In the genomic region with DNA sequence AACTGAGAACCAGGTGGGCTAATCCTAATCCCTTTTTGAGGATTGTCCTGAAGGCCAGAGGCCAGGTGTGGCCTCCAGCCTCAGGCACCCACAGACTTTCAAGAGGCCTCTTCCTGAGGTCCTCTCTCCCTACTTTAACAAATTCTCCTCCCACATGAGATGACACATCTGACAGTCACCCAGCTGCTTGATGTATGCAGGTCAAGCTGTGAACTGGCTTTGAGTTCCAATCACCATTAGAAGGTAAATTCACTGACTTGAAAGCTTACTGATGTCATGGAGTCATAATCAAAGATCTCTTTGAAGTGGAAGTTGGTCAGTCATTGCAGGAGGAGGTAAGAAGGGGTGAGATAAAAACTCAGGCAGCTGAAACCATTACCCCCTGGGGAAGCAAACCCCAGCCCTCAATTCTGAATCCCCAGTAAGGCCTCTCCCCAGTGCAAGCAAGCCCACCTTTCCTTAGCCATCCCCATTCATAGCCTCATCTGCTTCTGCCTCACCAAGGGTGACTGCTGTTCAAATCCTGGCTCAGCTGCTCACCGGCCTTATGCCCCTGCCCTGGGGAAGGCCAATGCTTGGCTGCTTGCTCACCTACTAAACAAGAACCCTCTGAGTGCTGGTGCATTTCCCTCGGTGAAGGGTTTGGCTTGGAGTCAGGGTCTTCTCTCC, we compare ENCODE assay signal across 8 cellular contexts.
A peak's percentile ranks its signal among the peaks of the same experiment; 100 is the strongest.
DNase-seq lines count a peak whose midpoint lies in the region; ATAC-seq, FAIRE-seq and TF ChIP-seq lines count a peak whose summit lies in the region.
"Not testable (repeated sequence)": the region's sequence is repeated elsewhere in the genome, so short reads cannot be mapped to it uniquely, and the experiment has no call there.

No MANE protein-coding gene starts in this region.

- dilution Hi-C loops in endothelial cell of umbilical vein (cut with MboI; ENCODE audit: extremely low pct_ligation_motif_present, low sequenced_read_pairs) = not testable (repeated sequence)

- H3K9me2 ChIP-seq in Karpas-422 (replicated peaks; ENCODE audit: insufficient read depth, low read length) = not testable (repeated sequence)

- H3K9me3 Mint-ChIP-seq in activated T-helper 1 cell treated with anti-CD3 and anti-CD28 coated beads, Interleukin-12 subunit alpha, Interleukin-12 subunit beta, Interleukin-2, Interleukin-4 antibody, amounts not matched to agents 30 ng/mL and 10 ng/mL and 1 ng/mL, durations not matched to agents 14 hours and 24 hours and 36 hours; activated naive CD8-positive, alpha-beta T cell treated with anti-CD3 and anti-CD28 coated beads, Interleukin-2, amount 50 U/mL, for 24 hours; stimulated activated naive CD8-positive, alpha-beta T cell treated with anti-CD3 and anti-CD28 coated beads, Interleukin-15, amount 100 ng/mL, for 72 hours: not testable (repeated sequence)

- not testable (repeated sequence) for H3K4me3 ChIP-seq in Karpas-422 (ENCODE audit: low read length); endothelial cell of umbilical vein (replicated peaks in 1 of 3; ENCODE audit: insufficient read depth in 1 of 3, low read depth in 1 of 3, low read length in 3 of 3)

- H3K36me3 Mint-ChIP-seq in activated T-helper 1 cell treated with anti-CD3 and anti-CD28 coated beads, Interleukin-12 subunit alpha, Interleukin-12 subunit beta, Interleukin-2, Interleukin-4 antibody, amounts not matched to agents 30 ng/mL and 10 ng/mL and 1 ng/mL, durations not matched to agents 14 hours and 24 hours and 36 hours (ENCODE audit: low read depth); activated naive CD8-positive, alpha-beta T cell treated with anti-CD3 and anti-CD28 coated beads, Interleukin-2, amount 50 U/mL, for 24 hours (ENCODE audit: low read depth): not testable (repeated sequence)

- H3K4me1 Mint-ChIP-seq in activated T-helper 1 cell treated with anti-CD3 and anti-CD28 coated beads, Interleukin-12 subunit alpha, Interleukin-12 subunit beta, Interleukin-2, Interleukin-4 antibody, amounts not matched to agents 30 ng/mL and 10 ng/mL and 1 ng/mL, durations not matched to agents 14 hours and 24 hours and 36 hours (ENCODE audit: low read depth) = peaks cover 16% of the 10 kb centered on the region
- peaks cover 28% of the 10 kb centered on the region for H3K4me1 Mint-ChIP-seq in activated naive CD8-positive, alpha-beta T cell treated with anti-CD3 and anti-CD28 coated beads, Interleukin-2, amount 50 U/mL, for 24 hours
- H3K4me1 Mint-ChIP-seq in stimulated activated naive CD8-positive, alpha-beta T cell treated with anti-CD3 and anti-CD28 coated beads, Interleukin-15, amount 100 ng/mL, for 72 hours = peaks cover 27% of the 10 kb centered on the region

- H3K27ac Mint-ChIP-seq in activated T-helper 1 cell treated with anti-CD3 and anti-CD28 coated beads, Interleukin-12 subunit alpha, Interleukin-12 subunit beta, Interleukin-2, Interleukin-4 antibody, amounts not matched to agents 30 ng/mL and 10 ng/mL and 1 ng/mL, durations not matched to agents 14 hours and 24 hours and 36 hours = peak overlapping the region; percentile 68
- peak overlapping the region; percentile 56 for H3K27ac Mint-ChIP-seq in activated naive CD8-positive, alpha-beta T cell treated with anti-CD3 and anti-CD28 coated beads, Interleukin-2, amount 50 U/mL, for 24 hours
- H3K27ac Mint-ChIP-seq in stimulated activated naive CD8-positive, alpha-beta T cell treated with anti-CD3 and anti-CD28 coated beads, Interleukin-15, amount 100 ng/mL, for 72 hours = peak overlapping the region in 1 of 2 donors; percentile 90

- not testable (repeated sequence) for H3K36me3 ChIP-seq in Karpas-422 (ENCODE audit: insufficient read depth, low read length); endothelial cell of umbilical vein (ENCODE audit: control insufficient read depth in 2 of 2, extremely low read depth in 1 of 2, insufficient read depth in 2 of 2, low read length in 2 of 2)

- H3K79me2 ChIP-seq in Karpas-422 (ENCODE audit: low read length); endothelial cell of umbilical vein (ENCODE audit: control insufficient read depth, insufficient read depth, low read length): not testable (repeated sequence)

- not testable (repeated sequence) for H3K9ac ChIP-seq in Karpas-422 (ENCODE audit: low read length); endothelial cell of umbilical vein (replicated peaks; ENCODE audit: extremely low read depth, insufficient read depth, low read length)

- not testable (repeated sequence) for H3K27ac ChIP-seq in Karpas-422 (ENCODE audit: low read length); endothelial cell of umbilical vein (ENCODE audit: insufficient read depth, low read depth, low read length)

- DNase-seq in Karpas-422 = peak; percentile 21
- peak; percentile 32 for DNase-seq in activated CD4-positive, alpha-beta T cell treated with anti-CD3 and anti-CD28 coated beads for 48 hours
- peak; percentile 54 for DNase-seq in activated CD8-positive, alpha-beta memory T cell treated with anti-CD3 and anti-CD28 coated beads, Interleukin-2, amount 50 U/mL, for 48 hours
- DNase-seq in activated T-helper 1 cell treated with anti-CD3 and anti-CD28 coated beads, Interleukin-12 subunit alpha, Interleukin-12 subunit beta, Interleukin-2, Interleukin-4 antibody, amounts not matched to agents 30 ng/mL and 10 ng/mL and 1 ng/mL, durations not matched to agents 14 hours and 24 hours and 36 hours (ENCODE audit: low spot score); activated naive CD8-positive, alpha-beta T cell treated with anti-CD3 and anti-CD28 coated beads, Interleukin-2, amount 50 U/mL, for 24 hours; endothelial cell of umbilical vein (ENCODE audit: low read depth, low spot score): not testable (repeated sequence)
- peak; percentile 31 for DNase-seq in stimulated activated CD4-positive, alpha-beta T cell treated with anti-CD3 and anti-CD28 coated beads, Interleukin-15, amount 100 ng/mL, for 24 hours
- peak; percentile 36 to 51 for DNase-seq in stimulated activated naive CD8-positive, alpha-beta T cell treated with anti-CD3 and anti-CD28 coated beads, Interleukin-15, amount 100 ng/mL, for 72 hours

- peak; percentile 28 for FAIRE-seq in endothelial cell of umbilical vein (lab: Jason Lieb, UNC)

- not testable (repeated sequence) for H3K4me1 ChIP-seq in Karpas-422 (ENCODE audit: low read length); endothelial cell of umbilical vein (ENCODE audit: control insufficient read depth, extremely low read depth, insufficient read depth, low read length)

- H3K9me1 ChIP-seq in endothelial cell of umbilical vein (replicated peaks; ENCODE audit: control insufficient read depth, extremely low read depth, insufficient read depth, low read length) = not testable (repeated sequence)

- intact Hi-C loops in activated T-helper 1 cell treated with anti-CD3 and anti-CD28 coated beads, Interleukin-12 subunit alpha, Interleukin-12 subunit beta, Interleukin-2, Interleukin-4 antibody, amounts not matched to agents 30 ng/mL and 10 ng/mL and 1 ng/mL, durations not matched to agents 14 hours and 24 hours and 36 hours (cut with micrococcal nuclease); endothelial cell of umbilical vein (cut with micrococcal nuclease): not testable (repeated sequence)

- not testable (repeated sequence) for TF ChIP-seq CTCF in endothelial cell of umbilical vein (IDR thresholded peaks at IDR 0.05; ENCODE audit: extremely low read depth in 1 of 2, insufficient read depth in 1 of 2, low read depth in 1 of 2, low read length in 2 of 2)

- ATAC-seq in activated naive CD8-positive, alpha-beta T cell treated with anti-CD3 and anti-CD28 coated beads, Interleukin-2, amount 50 U/mL, for 24 hours = peak; percentile 64
- peak; percentile 73 for ATAC-seq in stimulated activated naive CD8-positive, alpha-beta T cell treated with anti-CD3 and anti-CD28 coated beads, Interleukin-15, amount 100 ng/mL, for 72 hours

- not testable (repeated sequence) for H3K4me2 ChIP-seq in Karpas-422 (ENCODE audit: low read depth, low read length, poor library complexity, severe bottlenecking); endothelial cell of umbilical vein (ENCODE audit: insufficient read depth, low read length)

- H3K9me3 ChIP-seq in Karpas-422 (ENCODE audit: low read length); endothelial cell of umbilical vein (replicated peaks; ENCODE audit: control insufficient read depth, insufficient read depth, low read length): not testable (repeated sequence)

- H3K27me3 ChIP-seq in Karpas-422 (ENCODE audit: low read length); endothelial cell of umbilical vein (ENCODE audit: control insufficient read depth in 2 of 2, insufficient read depth in 2 of 2, low read length in 2 of 2): not testable (repeated sequence)

- BruUV-seq in endothelial cell of umbilical vein (replicated peaks; lab: Mats Ljungman, UMichigan) = not testable (repeated sequence)

- H3K27me3 Mint-ChIP-seq in activated T-helper 1 cell treated with anti-CD3 and anti-CD28 coated beads, Interleukin-12 subunit alpha, Interleukin-12 subunit beta, Interleukin-2, Interleukin-4 antibody, amounts not matched to agents 30 ng/mL and 10 ng/mL and 1 ng/mL, durations not matched to agents 14 hours and 24 hours and 36 hours (ENCODE audit: insufficient read depth); activated naive CD8-positive, alpha-beta T cell treated with anti-CD3 and anti-CD28 coated beads, Interleukin-2, amount 50 U/mL, for 24 hours; stimulated activated naive CD8-positive, alpha-beta T cell treated with anti-CD3 and anti-CD28 coated beads, Interleukin-15, amount 100 ng/mL, for 72 hours: not testable (repeated sequence)

- not testable (repeated sequence) for H3K4me3 Mint-ChIP-seq in activated T-helper 1 cell treated with anti-CD3 and anti-CD28 coated beads, Interleukin-12 subunit alpha, Interleukin-12 subunit beta, Interleukin-2, Interleukin-4 antibody, amounts not matched to agents 30 ng/mL and 10 ng/mL and 1 ng/mL, durations not matched to agents 14 hours and 24 hours and 36 hours; activated naive CD8-positive, alpha-beta T cell treated with anti-CD3 and anti-CD28 coated beads, Interleukin-2, amount 50 U/mL, for 24 hours; stimulated activated naive CD8-positive, alpha-beta T cell treated with anti-CD3 and anti-CD28 coated beads, Interleukin-15, amount 100 ng/mL, for 72 hours

- not testable (repeated sequence) for H4K20me1 ChIP-seq in Karpas-422 (ENCODE audit: insufficient read depth, low read depth, low read length); endothelial cell of umbilical vein (replicated peaks; ENCODE audit: control insufficient read depth, extremely low read depth, insufficient read depth, low read length)

- CTCF ChIA-PET in endothelial cell of umbilical vein (lab: Charles Lee) = not testable (repeated sequence)

- POLR2A ChIA-PET in endothelial cell of umbilical vein (lab: Charles Lee) = not testable (repeated sequence)

- H2AFZ ChIP-seq in Karpas-422 (ENCODE audit: low read length); endothelial cell of umbilical vein (ENCODE audit: low read depth, low read length): not testable (repeated sequence)

- not testable (repeated sequence) for TF ChIP-seq POLR2A in endothelial cell of umbilical vein (IDR thresholded peaks at IDR 0.05; ENCODE audit: low read depth, low read length)
